ENCODE assay signal across 7 cellular contexts in genomic region chr14:20630340-20631022, GRCh38. TPM values are rescaled to one million over a fixed set of nuclear protein-coding genes. Genes with fewer than 3 reads are reported as not detected.
A peak's percentile ranks its signal among the peaks of the same experiment; 100 is the strongest.
DNase-seq lines count a peak whose midpoint lies in the region; ATAC-seq, FAIRE-seq and TF ChIP-seq lines count a peak whose summit lies in the region.

No MANE protein-coding gene starts in this region.

- intact Hi-C loops in activated CD8-positive, alpha-beta T cell treated with anti-CD3 and anti-CD28 coated beads for 36 hours (cut with micrococcal nuclease) = loop anchor here (2.0 kb wide), 1 partner anchor 18 kb away; no protein-coding TSS in a partner anchor

- peak overlapping the region; percentile 29 to 32 for H3K4me3 ChIP-seq in foreskin fibroblast (ENCODE audit: low read depth in 1 of 2, low read length in 2 of 2)

- POLR2A ChIA-PET in activated CD8-positive, alpha-beta T cell treated with anti-CD3 and anti-CD28 coated beads for 36 hours (lab: Charles Lee) = interaction anchor here (1.3 to 3.1 kb wide), 4 partner anchors 8 to 53 kb away, joined by 3 to 24 read pairs (median 10); partner anchors contain the start of gene RNASE4

- no peak for TF ChIP-seq POLR2A in GM12892 (IDR thresholded peaks at IDR 0.05; ENCODE audit: low read depth, low read length)

- peaks cover 38% of the 10 kb centered on the region for H3K27me3 Mint-ChIP-seq in activated CD8-positive, alpha-beta T cell treated with anti-CD3 and anti-CD28 coated beads for 36 hours

- H3K9me3 Mint-ChIP-seq in activated CD8-positive, alpha-beta T cell treated with anti-CD3 and anti-CD28 coated beads for 36 hours = no peaks in the 10 kb centered on the region

- peak; percentile 13 for ATAC-seq in activated CD8-positive, alpha-beta T cell treated with anti-CD3 and anti-CD28 coated beads for 36 hours
- ATAC-seq in HG03039 (IDR thresholded peaks at IDR 0.05; ENCODE audit: unreplicated experiment) = no peak

- TF ChIP-seq CTCF in activated CD8-positive, alpha-beta T cell treated with anti-CD3 and anti-CD28 coated beads for 36 hours (IDR thresholded peaks at IDR 0.05) = no peak
- TF ChIP-seq CTCF in foreskin fibroblast (IDR thresholded peaks at IDR 0.05; ENCODE audit: low read depth, low read length) = no peak

- CTCF ChIA-PET in activated CD8-positive, alpha-beta T cell treated with anti-CD3 and anti-CD28 coated beads for 36 hours (lab: Charles Lee) = interaction anchor here (1.0 to 3.3 kb wide), 8 partner anchors 14 to 331 kb away, joined by 3 to 36 read pairs (median 8); partner anchors contain the start of gene RNASE4

- H3K27ac Mint-ChIP-seq in activated CD8-positive, alpha-beta T cell treated with anti-CD3 and anti-CD28 coated beads for 36 hours = peak overlapping the region; percentile 13

- peaks cover 56% of the 10 kb centered on the region for H3K4me1 Mint-ChIP-seq in activated CD8-positive, alpha-beta T cell treated with anti-CD3 and anti-CD28 coated beads for 36 hours (ENCODE audit: low read depth)

- peaks cover 6% of the 10 kb centered on the region for H3K36me3 Mint-ChIP-seq in activated CD8-positive, alpha-beta T cell treated with anti-CD3 and anti-CD28 coated beads for 36 hours (ENCODE audit: low read depth)

- peak; percentile 72 for FAIRE-seq in GM12892 (lab: Jason Lieb, UNC)

- DNase-seq in GM12892 (ENCODE audit: insufficient read length) (no peak), LHCN-M2 (ENCODE audit: low read depth) (peak; percentile 45), foreskin fibroblast (peak in 1 of 2 donors; percentile 53), pons (ENCODE audit: low spot score) (peak; percentile 44)
- peak; percentile 66 for DNase-seq in activated CD8-positive, alpha-beta T cell treated with anti-CD3 and anti-CD28 coated beads for 36 hours
- DNase-seq in effector CD4-positive, alpha-beta T cell = no peak

- peak overlapping the region; percentile 72 for H3K4me3 Mint-ChIP-seq in activated CD8-positive, alpha-beta T cell treated with anti-CD3 and anti-CD28 coated beads for 36 hours

RNA-seq across cellular contexts. Expression of gene OR6S1, which starts 11.0 kb away (rescaled TPM):
- polyA plus RNA-seq in GM12892 (2012; ENCODE audit: missing spikeins) = not detected
- not detected in 2 replicates for total RNA-seq in LHCN-M2 (2014; rRNA removed)
- not detected for polyA plus RNA-seq in LHCN-M2 (2012)
- not detected for total RNA-seq in activated CD8-positive, alpha-beta T cell treated with anti-CD3 and anti-CD28 coated beads for 36 hours

RNA-seq across cellular contexts. Expression of gene RNASE12, which starts 39.3 kb away (rescaled TPM):
- not detected for polyA plus RNA-seq in GM12892 (2012; ENCODE audit: missing spikeins)
- total RNA-seq in LHCN-M2 (2014; rRNA removed) = not detected in 2 replicates
- polyA plus RNA-seq in LHCN-M2 (2012) = not detected
- total RNA-seq in activated CD8-positive, alpha-beta T cell treated with anti-CD3 and anti-CD28 coated beads for 36 hours = not detected

RNA-seq across cellular contexts. Expression of gene RNASE11, which starts 42.7 kb away (rescaled TPM):
- not detected for polyA plus RNA-seq in GM12892 (2012; ENCODE audit: missing spikeins)
- not detected in 2 replicates for total RNA-seq in LHCN-M2 (2014; rRNA removed)
- polyA plus RNA-seq in LHCN-M2 (2012) = not detected
- total RNA-seq in activated CD8-positive, alpha-beta T cell treated with anti-CD3 and anti-CD28 coated beads for 36 hours = not detected

RNA-seq across cellular contexts. Expression of gene RNASE4, which starts 53.9 kb away (rescaled TPM):
- 1.8 TPM for polyA plus RNA-seq in GM12892 (2012; ENCODE audit: missing spikeins)
- total RNA-seq in LHCN-M2 (2014; rRNA removed) = 5.4 and 10.5 TPM in 2 replicates
- polyA plus RNA-seq in LHCN-M2 (2012) = 7.4 TPM
- total RNA-seq in activated CD8-positive, alpha-beta T cell treated with anti-CD3 and anti-CD28 coated beads for 36 hours = 1 to 10 TPM; 1.0 to 1.1 TPM

RNA-seq across cellular contexts. Expression of gene ANG, which starts 58.1 kb away (rescaled TPM):
- polyA plus RNA-seq in GM12892 (2012; ENCODE audit: missing spikeins) = 1.2 TPM
- total RNA-seq in LHCN-M2 (2014; rRNA removed) = 4.2 and 4.4 TPM in 2 replicates
- 5.2 TPM for polyA plus RNA-seq in LHCN-M2 (2012)
- under 1 TPM; 0.87 to 0.92 TPM for total RNA-seq in activated CD8-positive, alpha-beta T cell treated with anti-CD3 and anti-CD28 coated beads for 36 hours

Comparison
In these comparisons a context has a peak if more than half of its experiments do, and no peak if none do; other contexts are left out.
1. DNase-seq: peak in LHCN-M2 (single experiment), activated CD8-positive, alpha-beta T cell treated with anti-CD3 and anti-CD28 coated beads for 36 hours (single experiment) and pons (single experiment); none in GM12892 (single experiment) and effector CD4-positive, alpha-beta T cell (single experiment).